ENCODE assay signal across 16 cellular contexts in the genomic region with DNA sequence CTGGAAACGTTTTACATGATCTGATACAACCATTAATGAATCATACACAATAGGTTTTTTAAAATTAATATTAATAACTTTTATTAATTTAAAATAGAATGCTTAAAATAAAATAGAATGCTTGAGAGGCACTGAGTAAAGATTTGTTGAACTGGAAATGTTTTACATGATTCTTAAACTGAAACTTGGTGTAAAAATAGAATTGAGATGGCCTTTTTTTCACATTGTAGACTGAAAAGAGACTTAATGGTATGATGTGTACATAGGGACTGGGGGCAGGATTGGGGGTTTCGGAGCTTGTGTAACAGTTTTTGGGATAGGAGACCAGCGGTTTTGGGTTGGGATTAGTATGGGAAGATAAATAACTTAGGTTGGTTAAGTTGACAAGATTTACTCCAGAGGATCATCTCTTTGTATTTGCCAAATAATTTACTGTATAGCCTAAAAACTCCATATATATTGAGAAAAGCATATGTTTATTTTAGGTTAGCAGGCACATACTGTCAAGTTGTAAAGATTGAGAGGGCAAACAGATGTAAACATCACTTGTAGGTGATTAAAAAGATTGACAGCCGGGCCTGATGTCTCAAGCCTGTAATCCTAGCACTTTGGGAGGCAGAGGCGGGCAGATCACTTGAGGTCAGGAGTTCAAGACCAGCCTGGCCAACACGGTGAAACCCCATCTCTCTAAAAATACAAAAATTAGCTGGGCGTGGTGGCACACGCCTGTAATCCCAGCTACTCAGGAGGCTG. TPM values are rescaled to one million over a fixed set of nuclear protein-coding genes. Genes with fewer than 3 reads are reported as not detected.
A peak's percentile ranks its signal among the peaks of the same experiment; 100 is the strongest.
DNase-seq lines count a peak whose midpoint lies in the region; ATAC-seq, FAIRE-seq and TF ChIP-seq lines count a peak whose summit lies in the region.
"Had no signal": no experiment of that assay in that cellular context is flagged by ENCODE, and none has a peak within 500 bp of the region (broad histone marks: within the 10 kb centered on the region; RNA-seq: fewer than 3 reads in every experiment).

No MANE protein-coding gene starts in this region.

- peak; percentile 50 for FAIRE-seq in frontal cortex (lab: Jason Lieb, UNC)
- FAIRE-seq: endothelial cell of umbilical vein, RCC 7860 had no signal

- H3K9me3 ChIP-seq in cardiac muscle cell (ENCODE audit: low read depth) (no peaks in the 10 kb centered on the region), thyroid gland (no peaks in the 10 kb centered on the region)
- H3K9me3 ChIP-seq: uterus had no signal

- no peaks in the 10 kb centered on the region for H3K27me3 Mint-ChIP-seq in T-cell
- H3K27me3 Mint-ChIP-seq in type B pancreatic cell = no peaks in the 10 kb centered on the region

- no peaks in the 10 kb centered on the region for H3K36me3 Mint-ChIP-seq in T-cell
- H3K36me3 Mint-ChIP-seq in type B pancreatic cell = peaks cover 3% of the 10 kb centered on the region

- H3K4me3 Mint-ChIP-seq in T-cell (peak overlapping the region; percentile 52 to 99 (median 92)), type B pancreatic cell (peak overlapping the region; percentile 94)

- H3K36me3 ChIP-seq in cardiac muscle cell = no peaks in the 10 kb centered on the region
- H3K36me3 ChIP-seq in thyroid gland = no peaks in the 10 kb centered on the region
- H3K36me3 ChIP-seq: uterus had no signal

- H3K4me1 Mint-ChIP-seq in T-cell (peaks cover 41 to 48% (median 41%) of the 10 kb centered on the region in 3 donors), type B pancreatic cell (ENCODE audit: unreplicated experiment) (peaks cover 37% of the 10 kb centered on the region)

- no peak for TF ChIP-seq POLR2A in thyroid gland (IDR thresholded peaks at IDR 0.05)

- CTCF ChIA-PET in T-cell (lab: Charles Lee) = no interaction called here

- POLR2A ChIA-PET in T-cell (lab: Charles Lee) = no interaction called here

- H3K4me3 ChIP-seq in cardiac muscle cell = no peak overlapping the region
- no peak overlapping the region for H3K4me3 ChIP-seq in thyroid gland (replicated peaks in 1 of 3)

- H3K4me1 ChIP-seq in cardiac muscle cell (ENCODE audit: low read depth) = peaks cover 16% of the 10 kb centered on the region
- peaks cover 6 to 16% of the 10 kb centered on the region in 2 donors for H3K4me1 ChIP-seq in thyroid gland

- intact Hi-C loops in cardiac septum (cut with DNase I) (loop anchor here (5.0 kb wide), 1 partner anchor 32 kb away; the partner anchor contains the start of gene PTGR2), thyroid gland (cut with DNase I) (no loop called here)

- TF ChIP-seq CTCF in cardiac muscle cell (IDR thresholded peaks at IDR 0.05; ENCODE audit: low read depth, low read length) (no peak), type B pancreatic cell (conservative IDR thresholded peaks at IDR 0.05) (no peak), thyroid gland (IDR thresholded peaks at IDR 0.05) (no peak)

- ATAC-seq in T-cell (replicated peaks in 1 of 4) = no peak
- ATAC-seq: right cardiac atrium had no signal

- no peaks in the 10 kb centered on the region for H3K9me3 Mint-ChIP-seq in T-cell
- H3K9me3 Mint-ChIP-seq in type B pancreatic cell = no peaks in the 10 kb centered on the region

- H3K27ac ChIP-seq in cardiac muscle cell (peak overlapping the region; percentile 19), thyroid gland (no peak overlapping the region)

- H3K27ac Mint-ChIP-seq in T-cell (peak overlapping the region in 1 of 2 donors; percentile 35), type B pancreatic cell (peak overlapping the region; percentile 86)

- no peaks in the 10 kb centered on the region for H3K27me3 ChIP-seq in cardiac muscle cell
- no peaks in the 10 kb centered on the region for H3K27me3 ChIP-seq in thyroid gland
- H3K27me3 ChIP-seq: uterus had no signal

- 83 to 86% methylated on average over 8 of the region's 8 CpGs for WGBS in thyroid gland, 2 donors

- DNase-seq in cardiac muscle cell (ENCODE audit: low read depth in 1 of 2, low spot score in 1 of 2) (no peak), cardiac septum (ENCODE audit: low spot score) (no peak), T-cell (no peak), frontal cortex (ENCODE audit: low spot score in 2 of 2) (no peak), type B pancreatic cell (ENCODE audit: extremely low spot score, unreplicated experiment) (no peak), thyroid gland (no peak), middle frontal gyrus (ENCODE audit: extremely low spot score, low spot score) (no peak), cerebellar cortex (ENCODE audit: low spot score) (no peak)
- DNase-seq: anterior cingulate cortex, C1 segment of cervical spinal cord, H7, NCI-H2081, right cardiac atrium, uterus had no signal

RNA-seq across cellular contexts. Expression of gene ZNF410, which starts 2.0 kb away (rescaled TPM):
- total RNA-seq in cardiac muscle cell = 29.9 and 32.1 TPM in 2 replicates
- polyA plus RNA-seq in cardiac muscle cell = 32.9 and 39.0 TPM in 2 replicates
- 19.9 TPM for total RNA-seq in cardiac septum
- total RNA-seq in T-cell = 10 to 100 TPM; 39.5 to 77.3 (median 40.3) TPM
- total RNA-seq in frontal cortex = 71.3 TPM
- 44.2 and 50.8 TPM in 2 replicates for total RNA-seq in type B pancreatic cell (ENCODE audit: low replicate concordance)
- total RNA-seq in thyroid gland = 10 to 100 TPM; 48.8 to 57.3 (median 51.2) TPM

RNA-seq across cellular contexts. Expression of gene PTGR2, which starts 33.0 kb away (rescaled TPM):
- 9.5 and 16.4 TPM in 2 replicates for total RNA-seq in cardiac muscle cell
- polyA plus RNA-seq in cardiac muscle cell = 13.4 and 28.5 TPM in 2 replicates
- 36.7 TPM for total RNA-seq in cardiac septum
- 1 to 10 TPM; 1.3 to 3.5 (median 2.9) TPM for total RNA-seq in T-cell
- total RNA-seq in frontal cortex = 4.9 TPM
- total RNA-seq in type B pancreatic cell (ENCODE audit: low replicate concordance) = 9.5 and 9.6 TPM in 2 replicates
- total RNA-seq in thyroid gland = 10 to 100 TPM; 16.3 to 43.3 (median 27.3) TPM
